8 cellular contexts compared by ENCODE assay signal in genomic region chr9:13278368-13279246, GRCh38. TPM values are rescaled to one million over a fixed set of nuclear protein-coding genes. Genes with fewer than 3 reads are reported as not detected.
DNase-seq lines count a peak whose midpoint lies in the region; ATAC-seq and TF ChIP-seq lines count a peak whose summit lies in the region.

No MANE protein-coding gene starts in this region.

- H3K27me3 Mint-ChIP-seq in chondrocyte (ENCODE audit: low read depth) = no peaks in the 10 kb centered on the region

- intact Hi-C loops in stomach (cut with DNase I; ENCODE audit: low total_unique reads) = no loop called here

- peak overlapping the region; percentile 98 for H3K27ac Mint-ChIP-seq in chondrocyte (ENCODE audit: unreplicated experiment)

- no peak for TF ChIP-seq EP300 in stomach (IDR thresholded peaks at IDR 0.05)

- TF ChIP-seq CTCF in chondrocyte (IDR thresholded peaks at IDR 0.05) = peak; percentile 67
- peak; percentile 27 for TF ChIP-seq CTCF in kidney epithelial cell (IDR thresholded peaks at IDR 0.05; ENCODE audit: insufficient read depth, low read length, poor library complexity, severe bottlenecking)
- TF ChIP-seq CTCF in stomach (IDR thresholded peaks at IDR 0.05) = no peak
- no peak for TF ChIP-seq CTCF in GM20000 (IDR thresholded peaks at IDR 0.05; ENCODE audit: extremely low read depth, missing control alignments)

- H3K36me3 Mint-ChIP-seq in chondrocyte (ENCODE audit: low read depth) = no peaks in the 10 kb centered on the region

- peak overlapping the region; percentile 59 to 93 (median 87) for H3K27ac ChIP-seq in stomach

- 1 to 6% (median 2%) methylated on average over 52 to 67 of the region's 67 CpGs for WGBS in stomach, 5 donors

- H3K4me1 ChIP-seq in stomach = peaks cover 0 to 45% (median 19%) of the 10 kb centered on the region in 4 donors

- H3K27me3 ChIP-seq in kidney epithelial cell (ENCODE audit: control insufficient read depth, insufficient read depth, low read length) = no peaks in the 10 kb centered on the region
- H3K27me3 ChIP-seq in stomach = peaks cover 0 to 8% (median 0%) of the 10 kb centered on the region in 3 donors

- peak overlapping the region; percentile 93 for H3K4me3 Mint-ChIP-seq in chondrocyte (ENCODE audit: unreplicated experiment)

- H3K36me3 ChIP-seq in kidney epithelial cell (ENCODE audit: control insufficient read depth, insufficient read depth, low read length) = no peaks in the 10 kb centered on the region
- no peaks in the 10 kb centered on the region for H3K36me3 ChIP-seq in stomach

- H3K4me1 Mint-ChIP-seq in chondrocyte (ENCODE audit: low read depth) = peaks cover 67% of the 10 kb centered on the region

- no peak for ATAC-seq in GM21619 (IDR thresholded peaks at IDR 0.05; ENCODE audit: unreplicated experiment)
- no peak for ATAC-seq in HG03432 (IDR thresholded peaks at IDR 0.05; ENCODE audit: unreplicated experiment)

- H3K9me3 ChIP-seq in stomach = no peaks in the 10 kb centered on the region

- TF ChIP-seq POLR2A in stomach (IDR thresholded peaks at IDR 0.05) = no peak

- peak; percentile 74 for DNase-seq in D341Med (ENCODE audit: low spot score)
- DNase-seq in NCI-H2227 treated with DMSO at 0.1 percent for 48 hours (lab: John Stamatoyannopoulos, UW) = peak; percentile 50
- no peak for DNase-seq in chondrocyte (ENCODE audit: low spot score)
- DNase-seq in kidney epithelial cell (ENCODE audit: low read depth) = no peak
- DNase-seq in stomach = peak; percentile 26
- no peak for DNase-seq in GM20000 (ENCODE audit: low spot score)

- H3K4me3 ChIP-seq in kidney epithelial cell (ENCODE audit: low read depth, low read length) = peak overlapping the region; percentile 71
- H3K4me3 ChIP-seq in stomach = peak overlapping the region; percentile 65 to 72 (median 68)

- peaks cover 6% of the 10 kb centered on the region for H3K9me3 Mint-ChIP-seq in chondrocyte (ENCODE audit: low read depth)

RNA-seq across cellular contexts. Expression of gene MPDZ, which starts 0.9 kb away (rescaled TPM):
- total RNA-seq in chondrocyte (42.5 to 60.4 TPM (median 46.9 TPM) in 3 replicates), kidney epithelial cell (17.3 and 27.2 TPM in 2 replicates), stomach (10 to 100 TPM; 12.9 to 54.3 (median 18.3) TPM)
- polyA plus RNA-seq in stomach = 1 to 10 TPM; 6.4 to 6.7 (median 6.5) TPM

Comparison
In these comparisons a context has a peak if more than half of its experiments do, and no peak if none do; other contexts are left out.
1. DNase-seq: peak in D341Med (single experiment), NCI-H2227 treated with DMSO at 0.1 percent for 48 hours (single experiment) and stomach (single experiment); none in chondrocyte (single experiment), kidney epithelial cell (single experiment) and GM20000 (single experiment).
2. CTCF ChIP-seq: peak in chondrocyte (single experiment) and kidney epithelial cell (single experiment); none in stomach (0 of 7) and GM20000 (single experiment).